16 cellular contexts compared by ENCODE assay signal in the genomic region with DNA sequence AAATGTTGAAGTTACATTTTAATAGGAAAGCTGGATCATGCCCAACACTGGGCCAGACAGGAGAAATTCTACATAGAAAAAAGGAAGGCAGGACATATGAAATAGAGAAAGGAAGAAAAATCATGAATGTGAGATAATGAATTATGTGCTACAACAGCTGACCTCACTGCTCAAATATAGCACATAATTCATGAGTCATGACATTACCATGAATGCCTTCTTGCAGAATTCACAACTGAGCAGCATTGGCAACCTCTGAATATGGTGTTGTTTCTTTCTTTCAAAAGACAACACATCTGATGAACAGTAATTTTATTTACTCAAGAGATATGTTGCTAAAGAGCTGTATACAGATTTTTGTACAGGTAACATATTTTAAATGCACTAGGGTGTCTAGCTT. TPM values are rescaled to one million over a fixed set of nuclear protein-coding genes. Genes with fewer than 3 reads are reported as not detected.
DNase-seq lines count a peak whose midpoint lies in the region; ATAC-seq and TF ChIP-seq lines count a peak whose summit lies in the region.
"Had no signal": no experiment of that assay in that cellular context is flagged by ENCODE, and none has a peak within 500 bp of the region (broad histone marks: within the 10 kb centered on the region; RNA-seq: fewer than 3 reads in every experiment).

No MANE protein-coding gene starts in this region.

- in situ Hi-C loops in GM23248 (cut with MboI): no loop called here

- H3K9ac ChIP-seq in GM23248 (no peak overlapping the region), SK-N-SH (no peak overlapping the region; the same call in 1 of the 2 replicates)

- H3K27ac ChIP-seq in GM23248: peak overlapping the region; percentile 26
- H3K27ac ChIP-seq in SK-N-SH (ENCODE audit: low read depth in 2 of 2, low read length in 1 of 2): peak overlapping the region; percentile 22 to 82; a peak in 3 of 4 replicates
- no peak overlapping the region for H3K27ac ChIP-seq in right cardiac atrium (ENCODE audit: low read length)
- H3K27ac ChIP-seq: suprapubic skin had no signal

- ATAC-seq in right cardiac atrium: no peak
- no peak for ATAC-seq in HG03095 (IDR thresholded peaks at IDR 0.05; ENCODE audit: unreplicated experiment)
- no peak for ATAC-seq in HG02885 (IDR thresholded peaks at IDR 0.05; ENCODE audit: poor library complexity, unreplicated experiment)
- ATAC-seq: naive thymus-derived CD8-positive, alpha-beta T cell; sciatic nerve had no signal

- TF ChIP-seq CTCF in SK-N-SH (IDR thresholded peaks at IDR 0.05): no peak

- intact Hi-C loops in right cardiac atrium (cut with DNase I): no loop called here

- H3K36me3 ChIP-seq in GM23248 (ENCODE audit: low read depth) (no peaks in the 10 kb centered on the region), SK-N-SH (replicated peaks in 1 of 2; ENCODE audit: control insufficient read depth in 1 of 2, insufficient read depth in 2 of 2, low read length in 1 of 2) (peaks cover 0 to 7% of the 10 kb centered on the region in 2 experiments)
- H3K36me3 ChIP-seq: suprapubic skin had no signal

- DNase-seq in GM23248 (peak; percentile 85), SK-N-SH (no peak), fibroblast of peridontal ligament (ENCODE audit: extremely low read depth) (peak; percentile 61), pulmonary artery endothelial cell (ENCODE audit: low read depth, low spot score) (peak; percentile 7), right cardiac atrium (no peak)
- DNase-seq: activated CD4-positive, alpha-beta T cell treated with anti-CD3 and anti-CD28 coated beads, Interleukin-2, amount 50 U/mL, for 4 hours; activated effector memory CD4-positive, alpha-beta T cell treated with Interleukin-2 at 50 U/mL for 16 hours; central memory CD4-positive, alpha-beta T cell; immature natural killer cell; MM.1S; naive thymus-derived CD8-positive, alpha-beta T cell; RPMI8226 had no signal

- H3F3A ChIP-seq in GM23248 (ENCODE audit: insufficient read depth) (peaks cover 12% of the 10 kb centered on the region; the same call in 1 of the 2 replicates), SK-N-SH (replicated peaks; ENCODE audit: insufficient read depth) (peaks cover 15% of the 10 kb centered on the region)

- CTCF ChIA-PET in SK-N-SH (lab: Yijun Ruan, JAX): interaction anchor here (0.7 to 1.1 kb wide), 3 partner anchors 17 to 383 kb away, joined by 3 to 4 read pairs (median 3); no protein-coding TSS in a partner anchor

- H3K4me2 ChIP-seq in GM23248 (ENCODE audit: unreplicated experiment): peak overlapping the region; percentile 67
- H3K4me2 ChIP-seq in SK-N-SH: peak overlapping the region; percentile 20

- no peak overlapping the region for H2AFZ ChIP-seq in GM23248
- no peak overlapping the region for H2AFZ ChIP-seq in SK-N-SH (ENCODE audit: low read depth)

- TF ChIP-seq RAD21 in SK-N-SH (IDR thresholded peaks at IDR 0.05; ENCODE audit: low read length): no peak

- no peaks in the 10 kb centered on the region for H3K27me3 ChIP-seq in GM23248 (replicated peaks; ENCODE audit: insufficient read depth)
- no peaks in the 10 kb centered on the region for H3K27me3 ChIP-seq in SK-N-SH (ENCODE audit: insufficient read depth)
- no peaks in the 10 kb centered on the region for H3K27me3 ChIP-seq in right cardiac atrium (ENCODE audit: control insufficient read depth, insufficient read depth)
- H3K27me3 ChIP-seq: suprapubic skin had no signal

- H3K4me1 ChIP-seq in GM23248 (ENCODE audit: insufficient read depth) (peaks cover 14% of the 10 kb centered on the region), SK-N-SH (ENCODE audit: control insufficient read depth in 1 of 2, insufficient read depth in 2 of 2, low read depth in 1 of 2, low read length in 1 of 2) (peaks cover 0 to 14% of the 10 kb centered on the region in 2 experiments; a peak in 1 of 4 replicates), right cardiac atrium (ENCODE audit: control insufficient read depth, insufficient read depth, low read length) (no peaks in the 10 kb centered on the region)
- H3K4me1 ChIP-seq: suprapubic skin had no signal

- H4K20me1 ChIP-seq in GM23248 (ENCODE audit: insufficient read depth) (no peaks in the 10 kb centered on the region), SK-N-SH (ENCODE audit: insufficient read depth) (peaks cover 6% of the 10 kb centered on the region; the same call in 1 of the 2 replicates)

- POLR2A ChIA-PET in SK-N-SH (lab: Yijun Ruan, JAX): no interaction called here

- TF ChIP-seq EP300 in SK-N-SH (IDR thresholded peaks at IDR 0.05; ENCODE audit: borderline replicate concordance in 1 of 2, low read depth in 1 of 2, low read length in 1 of 2): no peak

- H3K79me2 ChIP-seq in GM23248 (ENCODE audit: insufficient read depth) (no peaks in the 10 kb centered on the region), SK-N-SH (ENCODE audit: insufficient read depth) (peaks cover 4% of the 10 kb centered on the region; the same call in 1 of the 2 replicates)

- H3K9me2 ChIP-seq in GM23248 (ENCODE audit: insufficient read depth) (no peaks in the 10 kb centered on the region), SK-N-SH (no peaks in the 10 kb centered on the region)

- H3K4me3 ChIP-seq in GM23248 (no peak overlapping the region), SK-N-SH (ENCODE audit: low read depth in 2 of 2, low read length in 1 of 2) (no peak overlapping the region), right cardiac atrium (ENCODE audit: low read length) (no peak overlapping the region)
- H3K4me3 ChIP-seq: suprapubic skin had no signal

- H3K9me3 ChIP-seq in GM23248 (ENCODE audit: low read depth) (peaks cover 3% of the 10 kb centered on the region), SK-N-SH (no peaks in the 10 kb centered on the region), right cardiac atrium (ENCODE audit: control insufficient read depth, low read length) (no peaks in the 10 kb centered on the region)
- H3K9me3 ChIP-seq: suprapubic skin had no signal

TF ChIP-seq in SK-N-SH, 30 proteins besides CTCF, POLR2A, EP300 and RAD21:
- TF ChIP-seq NRF1 (IDR thresholded peaks at IDR 0.05; ENCODE audit: low read depth, low read length) (no peak), TCF12 (IDR thresholded peaks at IDR 0.05) (peak; percentile 67), MXI1 (IDR thresholded peaks at IDR 0.05; ENCODE audit: low read depth, low read length) (no peak), NFIC (IDR thresholded peaks at IDR 0.05; ENCODE audit: borderline replicate concordance) (no peak), TAF1 (IDR thresholded peaks at IDR 0.05; ENCODE audit: borderline replicate concordance, low read depth, low read length) (no peak), MEF2A (IDR thresholded peaks at IDR 0.05; ENCODE audit: borderline replicate concordance, low read depth) (peak; percentile 92), RXRA (IDR thresholded peaks at IDR 0.05; ENCODE audit: borderline replicate concordance, low read depth) (peak; percentile 63; the same call in 1 of the 2 replicates), FOSL2 (IDR thresholded peaks at IDR 0.05; ENCODE audit: borderline replicate concordance, low read depth) (peak; percentile 82), JUND (IDR thresholded peaks at IDR 0.05) (peak; percentile 85), ELF1 (IDR thresholded peaks at IDR 0.05) (no peak)
- TF ChIP-seq, protein P1, sequence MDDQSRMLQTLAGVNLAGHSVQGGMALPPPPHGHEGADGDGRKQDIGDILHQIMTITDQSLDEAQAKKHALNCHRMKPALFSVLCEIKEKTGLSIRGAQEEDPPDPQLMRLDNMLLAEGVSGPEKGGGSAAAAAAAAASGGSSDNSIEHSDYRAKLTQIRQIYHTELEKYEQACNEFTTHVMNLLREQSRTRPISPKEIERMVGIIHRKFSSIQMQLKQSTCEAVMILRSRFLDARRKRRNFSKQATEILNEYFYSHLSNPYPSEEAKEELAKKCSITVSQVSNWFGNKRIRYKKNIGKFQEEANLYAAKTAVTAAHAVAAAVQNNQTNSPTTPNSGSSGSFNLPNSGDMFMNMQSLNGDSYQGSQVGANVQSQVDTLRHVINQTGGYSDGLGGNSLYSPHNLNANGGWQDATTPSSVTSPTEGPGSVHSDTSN (IDR thresholded peaks at IDR 0.05): peak; percentile 86

RNA-seq across cellular contexts. Expression of a gene that starts 34.4 kb away (rescaled TPM):
- 4.3 and 11.3 TPM in 2 replicates for total RNA-seq in GM23248 (2014; rRNA removed; shearing (Covaris generic))
- 0.93 and 1.6 TPM in 2 replicates for polyA plus RNA-seq in GM23248 (2016; fragmentation: Nextera tagmentation; extraction: Ambion mirVana)
- 2.8 and 3.1 TPM in 2 replicates for polyA plus RNA-seq in SK-N-SH (2012; rRNA removed)
- 1.4 and 2.8 TPM in 2 replicates for polyA plus RNA-seq in SK-N-SH (2012; cell fraction: cytosol; rRNA removed)
- 3.5 and 4.4 TPM in 2 replicates for polyA plus RNA-seq in SK-N-SH (2012; cell fraction: nucleus; rRNA removed)
- total RNA-seq in pulmonary artery endothelial cell: 7.1 and 14.0 TPM in 2 replicates
- 1 to 10 TPM; 5.2 to 9.2 (median 6.4) TPM for total RNA-seq in right cardiac atrium
- 3.5 TPM for polyA plus RNA-seq in right cardiac atrium
- polyA plus RNA-seq: immature natural killer cell had no signal

Comparison
In these comparisons a context has a peak if more than half of its experiments do, and no peak if none do; other contexts are left out.
1. DNase-seq: peak in GM23248 (single experiment), fibroblast of peridontal ligament (single experiment) and pulmonary artery endothelial cell (single experiment); none in SK-N-SH (single experiment) and right cardiac atrium (0 of 3).